In the genomic region with DNA sequence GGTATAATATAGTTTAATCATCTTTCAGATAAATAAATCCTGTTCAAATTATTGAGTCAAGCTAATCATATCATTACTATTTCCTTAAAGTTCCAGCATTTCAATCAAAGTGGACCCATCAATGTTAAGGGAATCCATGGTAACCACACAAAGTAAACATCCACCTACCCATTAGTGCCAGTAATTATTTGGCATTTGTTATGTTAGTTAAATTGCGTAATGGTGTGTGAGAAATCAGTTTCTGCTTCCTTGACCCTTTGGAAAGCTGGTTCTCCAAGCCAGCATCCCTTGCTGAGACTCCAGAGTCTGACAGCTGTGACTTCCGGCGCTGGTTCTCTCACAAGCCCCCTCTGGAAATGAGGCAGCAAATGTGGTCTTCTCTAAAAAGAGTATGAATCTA, we compare ENCODE assay signal across 22 cellular contexts.
DNase-seq lines count a peak whose midpoint lies in the region; ATAC-seq and TF ChIP-seq lines count a peak whose summit lies in the region.
"Had no signal": no experiment of that assay in that cellular context is flagged by ENCODE, and none has a peak within 500 bp of the region (broad histone marks: within the 10 kb centered on the region; RNA-seq: fewer than 3 reads in every experiment).

No MANE protein-coding gene starts in this region.

- H3K9me3 Mint-ChIP-seq in endodermal cell: no peaks in the 10 kb centered on the region
- no peaks in the 10 kb centered on the region for H3K9me3 Mint-ChIP-seq in natural killer cell treated with Interleukin-12 subunit alpha and Interleukin-12 subunit beta and Interleukin-15 and Interleukin-18, amount 100 ng/mL, for 72 hours
- H3K9me3 Mint-ChIP-seq: central memory CD8-positive, alpha-beta T cell; T-cell had no signal

- no peaks in the 10 kb centered on the region for H3K36me3 Mint-ChIP-seq in endodermal cell (ENCODE audit: low read depth)
- no peaks in the 10 kb centered on the region for H3K36me3 Mint-ChIP-seq in natural killer cell treated with Interleukin-12 subunit alpha and Interleukin-12 subunit beta and Interleukin-15 and Interleukin-18, amount 100 ng/mL, for 72 hours
- H3K36me3 Mint-ChIP-seq: CD14-positive monocyte had no signal

- WGBS in endodermal cell (ENCODE audit: insufficient coverage in 1 of 2, insufficient read length in 1 of 2), 2 experiments: 95 to 100% methylated on average over 1 to 3 of the region's 3 CpGs

- no peaks in the 10 kb centered on the region for H3K9me3 ChIP-seq in endodermal cell (ENCODE audit: control insufficient read depth, low read length)
- H3K9me3 ChIP-seq: prostate gland had no signal

- H3K4me1 Mint-ChIP-seq in endodermal cell: peaks cover 25% of the 10 kb centered on the region
- peaks cover 54 to 61% of the 10 kb centered on the region in 2 donors for H3K4me1 Mint-ChIP-seq in natural killer cell treated with Interleukin-12 subunit alpha and Interleukin-12 subunit beta and Interleukin-15 and Interleukin-18, amount 100 ng/mL, for 72 hours (ENCODE audit: low read depth in 2 of 2)

- ATAC-seq in natural killer cell treated with Interleukin-12 subunit alpha and Interleukin-12 subunit beta and Interleukin-15 and Interleukin-18, amount 100 ng/mL, for 72 hours: peak in 1 of 2 donors; percentile 26
- ATAC-seq in GM21423 (IDR thresholded peaks at IDR 0.05; ENCODE audit: unreplicated experiment): no peak
- no peak for ATAC-seq in GM21390 (IDR thresholded peaks at IDR 0.05; ENCODE audit: unreplicated experiment)
- no peak for ATAC-seq in HG03521 (IDR thresholded peaks at IDR 0.05; ENCODE audit: unreplicated experiment)
- ATAC-seq in HG03025 (IDR thresholded peaks at IDR 0.05; ENCODE audit: low FRiP score, unreplicated experiment): no peak
- ATAC-seq: T-cell had no signal

- no peak overlapping the region for H3K4me3 ChIP-seq in endodermal cell (ENCODE audit: low read length)
- H3K4me3 ChIP-seq: prostate gland had no signal

- no peak overlapping the region for H3K27ac ChIP-seq in endodermal cell (ENCODE audit: low read depth, low read length)
- H3K27ac ChIP-seq: prostate gland had no signal

- H3K27me3 Mint-ChIP-seq in endodermal cell (ENCODE audit: insufficient read depth): no peaks in the 10 kb centered on the region
- no peaks in the 10 kb centered on the region for H3K27me3 Mint-ChIP-seq in natural killer cell treated with Interleukin-12 subunit alpha and Interleukin-12 subunit beta and Interleukin-15 and Interleukin-18, amount 100 ng/mL, for 72 hours
- H3K27me3 Mint-ChIP-seq: activated naive CD8-positive, alpha-beta T cell; central memory CD8-positive, alpha-beta T cell; T-cell had no signal

- no peaks in the 10 kb centered on the region for H3K27me3 ChIP-seq in endodermal cell (ENCODE audit: control insufficient read depth, insufficient read depth, low read length, poor library complexity, severe bottlenecking)

- no peak overlapping the region for H3K4me3 Mint-ChIP-seq in endodermal cell
- peak overlapping the region; percentile 44 for H3K4me3 Mint-ChIP-seq in natural killer cell treated with Interleukin-12 subunit alpha and Interleukin-12 subunit beta and Interleukin-15 and Interleukin-18, amount 100 ng/mL, for 72 hours
- H3K4me3 Mint-ChIP-seq: activated naive CD8-positive, alpha-beta T cell; CD14-positive monocyte; T-cell had no signal

- peak overlapping the region; percentile 2 for H3K9ac ChIP-seq in endodermal cell (ENCODE audit: extremely low read depth, low read length, poor library complexity, severe bottlenecking)

- H3K36me3 ChIP-seq in endodermal cell (ENCODE audit: control insufficient read depth, insufficient read depth, low read length): no peaks in the 10 kb centered on the region
- H3K36me3 ChIP-seq: prostate gland had no signal

- DNase-seq in H4 (ENCODE audit: low spot score): peak; percentile 42
- peak; percentile 83 for DNase-seq in NCI-H146 (lab: John Stamatoyannopoulos, UW)
- no peak for DNase-seq in endodermal cell
- DNase-seq in natural killer cell treated with Interleukin-12 subunit alpha and Interleukin-12 subunit beta and Interleukin-15 and Interleukin-18, amount 100 ng/mL, for 72 hours (ENCODE audit: low spot score): no peak
- DNase-seq: activated CD4-positive, CD25-positive, alpha-beta regulatory T cell treated with anti-CD3 and anti-CD28 coated beads, Interleukin-2, amount 50 U/mL, for 72 hours; DMS79 treated with DMSO at 0.1 percent for 48 hours; GOT3; head of caudate nucleus; KG1; kidney glomerular epithelial cell; NCI-H1930; NCI-H82; RPMI8226 had no signal

- peaks cover 3% of the 10 kb centered on the region for H3K4me1 ChIP-seq in endodermal cell (ENCODE audit: control insufficient read depth, insufficient read depth, low read length)
- H3K4me1 ChIP-seq: prostate gland had no signal

- no peak for TF ChIP-seq CTCF in endodermal cell (conservative IDR thresholded peaks at IDR 0.05)

- H3K27ac Mint-ChIP-seq in endodermal cell: no peak overlapping the region
- H3K27ac Mint-ChIP-seq in natural killer cell treated with Interleukin-12 subunit alpha and Interleukin-12 subunit beta and Interleukin-15 and Interleukin-18, amount 100 ng/mL, for 72 hours: peak overlapping the region; percentile 80 to 98
- H3K27ac Mint-ChIP-seq: activated naive CD8-positive, alpha-beta T cell; CD14-positive monocyte; T-cell had no signal

Comparison
In these comparisons a context has a peak if more than half of its experiments do, and no peak if none do; other contexts are left out.
1. DNase-seq: peak in H4 (single experiment) and NCI-H146 (single experiment); none in endodermal cell (single experiment) and natural killer cell treated with Interleukin-12 subunit alpha and Interleukin-12 subunit beta and Interleukin-15 and Interleukin-18, amount 100 ng/mL, for 72 hours (single experiment).